In the genomic region with DNA sequence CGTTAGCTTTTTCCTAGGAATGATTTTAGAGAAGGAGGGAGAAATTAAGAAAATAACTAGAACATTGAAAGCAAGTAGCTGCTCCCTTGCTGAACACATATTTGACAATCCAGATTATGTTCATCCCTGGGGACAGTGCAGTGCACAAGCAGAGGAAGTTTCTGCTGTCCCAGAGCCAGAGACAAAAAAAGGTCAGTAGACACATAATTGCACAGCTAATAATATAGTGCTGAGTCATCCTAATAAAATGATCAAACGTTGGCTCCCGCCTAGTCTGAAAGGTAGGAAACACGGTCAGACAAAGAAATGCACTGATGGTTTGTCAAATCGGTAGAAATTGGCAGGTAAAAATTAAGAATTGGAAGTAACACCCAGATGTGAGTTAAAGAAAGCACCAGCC, we compare ENCODE assay signal across 21 cellular contexts. TPM values are rescaled to one million over a fixed set of nuclear protein-coding genes. Genes with fewer than 3 reads are reported as not detected.
DNase-seq lines count a peak whose midpoint lies in the region; ATAC-seq, FAIRE-seq and TF ChIP-seq lines count a peak whose summit lies in the region.
"Had no signal": no experiment of that assay in that cellular context is flagged by ENCODE, and none has a peak within 500 bp of the region (broad histone marks: within the 10 kb centered on the region; RNA-seq: fewer than 3 reads in every experiment).

No MANE protein-coding gene starts in this region.

- H3K9me3 ChIP-seq in mammary epithelial cell (replicated peaks; ENCODE audit: insufficient read depth, low read length) (no peaks in the 10 kb centered on the region), breast epithelium (no peaks in the 10 kb centered on the region), RWPE2 (ENCODE audit: severe bottlenecking) (no peaks in the 10 kb centered on the region), MG63 (no peaks in the 10 kb centered on the region)
- H3K9me3 ChIP-seq: BLaER1 had no signal

- TF ChIP-seq CTCF in mammary epithelial cell (conservative IDR thresholded peaks at IDR 0.05 in 1 of 2, IDR thresholded peaks at IDR 0.05 in 1 of 2; ENCODE audit: extremely low read depth in 1 of 2, insufficient read depth in 1 of 2, low read depth in 1 of 2, low read length in 2 of 2) (no peak), breast epithelium (IDR thresholded peaks at IDR 0.05) (no peak), RWPE2 (IDR thresholded peaks at IDR 0.05; ENCODE audit: poor library complexity, severe bottlenecking) (no peak)

- H3K4me1 ChIP-seq in mammary epithelial cell (ENCODE audit: insufficient read depth, low read length) (peaks cover 13% of the 10 kb centered on the region), breast epithelium (no peaks in the 10 kb centered on the region), RWPE2 (ENCODE audit: insufficient read depth, poor library complexity, severe bottlenecking) (peaks cover 12% of the 10 kb centered on the region)
- H3K4me1 ChIP-seq: BLaER1 had no signal

- H3K27ac ChIP-seq in mammary epithelial cell (ENCODE audit: insufficient read depth, low read depth, low read length) = no peak overlapping the region
- H3K27ac ChIP-seq in breast epithelium = no peak overlapping the region
- H3K27ac ChIP-seq in RWPE2 (ENCODE audit: poor library complexity, severe bottlenecking) = peak overlapping the region; percentile 31
- H3K27ac ChIP-seq: BLaER1, KMS-11 had no signal

- no peak for TF ChIP-seq POLR2A in breast epithelium (IDR thresholded peaks at IDR 0.05)

- intact Hi-C loops in mammary epithelial cell (cut with micrococcal nuclease) (no loop called here), breast epithelium (cut with DNase I; ENCODE audit: low total_unique reads) (no loop called here), cardiac septum (cut with DNase I) (no loop called here)

- no peak for FAIRE-seq in urothelium cell line (lab: Jason Lieb, UNC)
- FAIRE-seq: G401.6, RCC 7860 had no signal

- ATAC-seq in RWPE2 (ENCODE audit: low read depth) (peak; percentile 75), HG02623 (IDR thresholded peaks at IDR 0.05; ENCODE audit: unreplicated experiment) (no peak)
- ATAC-seq: GM12878 had no signal

- CTCF ChIA-PET in mammary epithelial cell (lab: Charles Lee; ENCODE audit: low non-redundant PET) = interaction anchor here (0.6 kb wide), 1 partner anchor 151 kb away, joined by 3 read pairs; no protein-coding TSS in a partner anchor

- DNase-seq in mammary epithelial cell (peak; percentile 23), breast epithelium (ENCODE audit: low spot score in 2 of 2) (no peak), RWPE2 (ENCODE audit: low spot score) (no peak), cardiac septum (ENCODE audit: low spot score) (peak; percentile 38), urothelium cell line (ENCODE audit: low spot score) (peak; percentile 39), MG63 (no peak)
- DNase-seq in activated CD4-positive, alpha-beta T cell treated with anti-CD3 and anti-CD28 coated beads for 1 hour = no peak
- DNase-seq: 8988T; CD8-positive, alpha-beta memory T cell; DMS79 treated with DMSO at 0.1 percent for 48 hours; GOT3; MM.1S; NCI-H1092 treated with DMSO at 0.1 percent for 48 hours; NCI-H510A treated with DMSO at 0.1 percent for 48 hours; NCI-H82 had no signal

- no peak overlapping the region for H3K4me2 ChIP-seq in mammary epithelial cell (ENCODE audit: insufficient read depth, low read depth, low read length)
- H3K4me2 ChIP-seq: BLaER1, KMS-11 had no signal

- in situ Hi-C loops in mammary epithelial cell (cut with MboI; ENCODE audit: low sequenced_read_pairs in 2 of 2) = no loop called here

- H3K27me3 ChIP-seq in mammary epithelial cell (ENCODE audit: insufficient read depth, low read length) (no peaks in the 10 kb centered on the region), breast epithelium (no peaks in the 10 kb centered on the region), RWPE2 (ENCODE audit: insufficient read depth, poor library complexity, severe bottlenecking) (no peaks in the 10 kb centered on the region), MG63 (no peaks in the 10 kb centered on the region)
- H3K27me3 ChIP-seq: BLaER1 had no signal

- no peak overlapping the region for H3K9ac ChIP-seq in mammary epithelial cell (ENCODE audit: insufficient read depth, low read length)
- H3K9ac ChIP-seq: BLaER1, KMS-11 had no signal

- no peak overlapping the region for H2AFZ ChIP-seq in mammary epithelial cell (ENCODE audit: low read depth, low read length)

- 20% methylated on average over 5 of the region's 5 CpGs for WGBS in mammary epithelial cell (ENCODE audit: low coverage, missing lambda C conversion rate)

- H3K4me3 ChIP-seq in mammary epithelial cell (replicated peaks in 1 of 3; ENCODE audit: insufficient read depth in 1 of 3, low read depth in 2 of 3, low read length in 3 of 3) (no peak overlapping the region), breast epithelium (no peak overlapping the region), RWPE2 (ENCODE audit: severe bottlenecking) (no peak overlapping the region), MG63 (no peak overlapping the region)
- H3K4me3 ChIP-seq: BLaER1, GM12878 had no signal

- H3K79me2 ChIP-seq in mammary epithelial cell (ENCODE audit: insufficient read depth, low read length) = no peaks in the 10 kb centered on the region

- H3K36me3 ChIP-seq in mammary epithelial cell (ENCODE audit: insufficient read depth, low read length) (no peaks in the 10 kb centered on the region), breast epithelium (no peaks in the 10 kb centered on the region), RWPE2 (ENCODE audit: low read depth) (no peaks in the 10 kb centered on the region), MG63 (no peaks in the 10 kb centered on the region)
- H3K36me3 ChIP-seq: BLaER1 had no signal

- dilution Hi-C loops in mammary epithelial cell (cut with HindIII; ENCODE audit: low sequenced_read_pairs) = no loop called here

- no peaks in the 10 kb centered on the region for H4K20me1 ChIP-seq in mammary epithelial cell (ENCODE audit: insufficient read depth, low read length)
- H4K20me1 ChIP-seq: BLaER1 had no signal

- no TSS peak for BruUV-seq in mammary epithelial cell (replicated peaks; lab: Mats Ljungman, UMichigan)

RNA-seq across cellular contexts. Expression of a gene that starts 21.7 kb away (rescaled TPM):
- not detected for total RNA-seq in mammary epithelial cell
- not detected for polyA plus RNA-seq in mammary epithelial cell
- polyA minus RNA-seq in mammary epithelial cell = not detected
- total RNA-seq in breast epithelium = not detected
- total RNA-seq in cardiac septum = not detected
- total RNA-seq in MG63 (2014; rRNA removed; shearing (Covaris generic); ENCODE audit: low replicate concordance) = not detected in 2 replicates
- total RNA-seq: CD8-positive, alpha-beta memory T cell; GM12878 had no signal
- polyA plus RNA-seq: CD8-positive, alpha-beta memory T cell; GM12878 had no signal

RNA-seq across cellular contexts. Expression of a gene that starts 36.0 kb away (rescaled TPM):
- total RNA-seq in mammary epithelial cell (10 to 100 TPM in 1 of 2 donors, 1 to 10 TPM in 1; 1.4 to 36.7 TPM), breast epithelium (10 to 100 TPM; 22.6 to 44.2 (median 28.2) TPM), cardiac septum (27.0 TPM)
- polyA plus RNA-seq in mammary epithelial cell = 2.6 TPM
- 1.4 TPM for polyA minus RNA-seq in mammary epithelial cell
- 0.72 and 1.4 TPM in 2 replicates for total RNA-seq in MG63 (2014; rRNA removed; shearing (Covaris generic); ENCODE audit: low replicate concordance)
- total RNA-seq: GM12878 had no signal
- polyA plus RNA-seq: CD8-positive, alpha-beta memory T cell; GM12878 had no signal

Comparison
In these comparisons a context has a peak if more than half of its experiments do, and no peak if none do; other contexts are left out.
1. DNase-seq: peak in mammary epithelial cell (single experiment), cardiac septum (single experiment) and urothelium cell line (single experiment); none in breast epithelium (0 of 2), RWPE2 (single experiment), activated CD4-positive, alpha-beta T cell treated with anti-CD3 and anti-CD28 coated beads for 1 hour (single experiment) and MG63 (single experiment).